1 cellular context compared by ENCODE assay signal in the genomic region with DNA sequence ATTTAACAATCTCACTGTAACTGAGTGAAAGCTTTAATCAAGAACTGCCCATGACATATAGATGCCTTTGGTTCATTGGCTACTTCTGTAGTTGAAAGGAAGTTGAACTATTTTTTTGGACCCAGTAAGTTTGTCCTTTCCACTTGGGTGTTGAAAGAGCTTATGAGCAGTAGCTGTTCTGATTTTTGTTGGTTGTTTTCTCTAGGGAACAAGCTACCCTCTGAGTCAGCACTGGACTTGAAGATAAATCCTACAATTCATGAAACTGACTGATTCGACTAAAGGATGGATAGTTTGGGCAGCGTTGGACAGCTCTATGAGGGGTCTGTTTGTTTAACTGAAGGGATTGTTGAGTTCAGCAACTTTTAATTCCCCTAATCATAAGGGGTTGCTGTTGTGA.
TF ChIP-seq lines count a peak whose summit lies in the region.

No MANE protein-coding gene starts in this region.

TF ChIP-seq in WTC11, 78 proteins besides CTCF, POLR2A, EP300 and RAD21 (continued from another document):
- TF ChIP-seq, protein P1, sequence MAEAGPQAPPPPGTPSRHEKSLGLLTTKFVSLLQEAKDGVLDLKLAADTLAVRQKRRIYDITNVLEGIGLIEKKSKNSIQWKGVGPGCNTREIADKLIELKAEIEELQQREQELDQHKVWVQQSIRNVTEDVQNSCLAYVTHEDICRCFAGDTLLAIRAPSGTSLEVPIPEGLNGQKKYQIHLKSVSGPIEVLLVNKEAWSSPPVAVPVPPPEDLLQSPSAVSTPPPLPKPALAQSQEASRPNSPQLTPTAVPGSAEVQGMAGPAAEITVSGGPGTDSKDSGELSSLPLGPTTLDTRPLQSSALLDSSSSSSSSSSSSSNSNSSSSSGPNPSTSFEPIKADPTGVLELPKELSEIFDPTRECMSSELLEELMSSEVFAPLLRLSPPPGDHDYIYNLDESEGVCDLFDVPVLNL (CRISPR knock-in tag; IDR thresholded peaks at IDR 0.05; ENCODE audit: borderline replicate concordance, low read depth) = no peak
- TF ChIP-seq ZNF263 (CRISPR knock-in tag; IDR thresholded peaks at IDR 0.05; ENCODE audit: low read depth) (no peak), ZNF232 (CRISPR knock-in tag; IDR thresholded peaks at IDR 0.05) (no peak), RELA (CRISPR knock-in tag; IDR thresholded peaks at IDR 0.05; ENCODE audit: borderline replicate concordance) (no peak), TEAD1 (CRISPR knock-in tag; IDR thresholded peaks at IDR 0.05) (no peak), GRHL2 (CRISPR knock-in tag; IDR thresholded peaks at IDR 0.05; ENCODE audit: insufficient replicate concordance, severe bottlenecking) (no peak), SMAD3 (CRISPR knock-in tag; IDR thresholded peaks at IDR 0.05; ENCODE audit: borderline replicate concordance) (no peak), TP53 (CRISPR knock-in tag; IDR thresholded peaks at IDR 0.05) (no peak), FOXP1 (CRISPR knock-in tag; IDR thresholded peaks at IDR 0.05; ENCODE audit: borderline replicate concordance) (no peak), MXD4 (CRISPR knock-in tag; IDR thresholded peaks at IDR 0.05; ENCODE audit: borderline replicate concordance) (no peak)
- TF ChIP-seq, protein P2, sequence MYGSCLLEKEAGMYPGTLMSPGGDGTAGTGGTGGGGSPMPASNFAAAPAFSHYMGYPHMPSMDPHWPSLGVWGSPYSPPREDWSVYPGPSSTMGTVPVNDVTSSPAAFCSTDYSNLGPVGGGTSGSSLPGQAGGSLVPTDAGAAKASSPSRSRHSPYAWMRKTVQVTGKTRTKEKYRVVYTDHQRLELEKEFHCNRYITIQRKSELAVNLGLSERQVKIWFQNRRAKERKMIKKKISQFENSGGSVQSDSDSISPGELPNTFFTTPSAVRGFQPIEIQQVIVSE (CRISPR knock-in tag; IDR thresholded peaks at IDR 0.05; ENCODE audit: borderline replicate concordance) = no peak
- TF ChIP-seq, protein P3, sequence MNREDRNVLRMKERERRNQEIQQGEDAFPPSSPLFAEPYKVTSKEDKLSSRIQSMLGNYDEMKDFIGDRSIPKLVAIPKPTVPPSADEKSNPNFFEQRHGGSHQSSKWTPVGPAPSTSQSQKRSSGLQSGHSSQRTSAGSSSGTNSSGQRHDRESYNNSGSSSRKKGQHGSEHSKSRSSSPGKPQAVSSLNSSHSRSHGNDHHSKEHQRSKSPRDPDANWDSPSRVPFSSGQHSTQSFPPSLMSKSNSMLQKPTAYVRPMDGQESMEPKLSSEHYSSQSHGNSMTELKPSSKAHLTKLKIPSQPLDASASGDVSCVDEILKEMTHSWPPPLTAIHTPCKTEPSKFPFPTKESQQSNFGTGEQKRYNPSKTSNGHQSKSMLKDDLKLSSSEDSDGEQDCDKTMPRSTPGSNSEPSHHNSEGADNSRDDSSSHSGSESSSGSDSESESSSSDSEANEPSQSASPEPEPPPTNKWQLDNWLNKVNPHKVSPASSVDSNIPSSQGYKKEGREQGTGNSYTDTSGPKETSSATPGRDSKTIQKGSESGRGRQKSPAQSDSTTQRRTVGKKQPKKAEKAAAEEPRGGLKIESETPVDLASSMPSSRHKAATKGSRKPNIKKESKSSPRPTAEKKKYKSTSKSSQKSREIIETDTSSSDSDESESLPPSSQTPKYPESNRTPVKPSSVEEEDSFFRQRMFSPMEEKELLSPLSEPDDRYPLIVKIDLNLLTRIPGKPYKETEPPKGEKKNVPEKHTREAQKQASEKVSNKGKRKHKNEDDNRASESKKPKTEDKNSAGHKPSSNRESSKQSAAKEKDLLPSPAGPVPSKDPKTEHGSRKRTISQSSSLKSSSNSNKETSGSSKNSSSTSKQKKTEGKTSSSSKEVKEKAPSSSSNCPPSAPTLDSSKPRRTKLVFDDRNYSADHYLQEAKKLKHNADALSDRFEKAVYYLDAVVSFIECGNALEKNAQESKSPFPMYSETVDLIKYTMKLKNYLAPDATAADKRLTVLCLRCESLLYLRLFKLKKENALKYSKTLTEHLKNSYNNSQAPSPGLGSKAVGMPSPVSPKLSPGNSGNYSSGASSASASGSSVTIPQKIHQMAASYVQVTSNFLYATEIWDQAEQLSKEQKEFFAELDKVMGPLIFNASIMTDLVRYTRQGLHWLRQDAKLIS (CRISPR knock-in tag; IDR thresholded peaks at IDR 0.05; ENCODE audit: borderline replicate concordance) = no peak
- TF ChIP-seq, protein P4, sequence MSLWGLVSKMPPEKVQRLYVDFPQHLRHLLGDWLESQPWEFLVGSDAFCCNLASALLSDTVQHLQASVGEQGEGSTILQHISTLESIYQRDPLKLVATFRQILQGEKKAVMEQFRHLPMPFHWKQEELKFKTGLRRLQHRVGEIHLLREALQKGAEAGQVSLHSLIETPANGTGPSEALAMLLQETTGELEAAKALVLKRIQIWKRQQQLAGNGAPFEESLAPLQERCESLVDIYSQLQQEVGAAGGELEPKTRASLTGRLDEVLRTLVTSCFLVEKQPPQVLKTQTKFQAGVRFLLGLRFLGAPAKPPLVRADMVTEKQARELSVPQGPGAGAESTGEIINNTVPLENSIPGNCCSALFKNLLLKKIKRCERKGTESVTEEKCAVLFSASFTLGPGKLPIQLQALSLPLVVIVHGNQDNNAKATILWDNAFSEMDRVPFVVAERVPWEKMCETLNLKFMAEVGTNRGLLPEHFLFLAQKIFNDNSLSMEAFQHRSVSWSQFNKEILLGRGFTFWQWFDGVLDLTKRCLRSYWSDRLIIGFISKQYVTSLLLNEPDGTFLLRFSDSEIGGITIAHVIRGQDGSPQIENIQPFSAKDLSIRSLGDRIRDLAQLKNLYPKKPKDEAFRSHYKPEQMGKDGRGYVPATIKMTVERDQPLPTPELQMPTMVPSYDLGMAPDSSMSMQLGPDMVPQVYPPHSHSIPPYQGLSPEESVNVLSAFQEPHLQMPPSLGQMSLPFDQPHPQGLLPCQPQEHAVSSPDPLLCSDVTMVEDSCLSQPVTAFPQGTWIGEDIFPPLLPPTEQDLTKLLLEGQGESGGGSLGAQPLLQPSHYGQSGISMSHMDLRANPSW (CRISPR knock-in tag; conservative IDR thresholded peaks at IDR 0.05; ENCODE audit: low read depth) = no peak
- TF ChIP-seq, protein P5, sequence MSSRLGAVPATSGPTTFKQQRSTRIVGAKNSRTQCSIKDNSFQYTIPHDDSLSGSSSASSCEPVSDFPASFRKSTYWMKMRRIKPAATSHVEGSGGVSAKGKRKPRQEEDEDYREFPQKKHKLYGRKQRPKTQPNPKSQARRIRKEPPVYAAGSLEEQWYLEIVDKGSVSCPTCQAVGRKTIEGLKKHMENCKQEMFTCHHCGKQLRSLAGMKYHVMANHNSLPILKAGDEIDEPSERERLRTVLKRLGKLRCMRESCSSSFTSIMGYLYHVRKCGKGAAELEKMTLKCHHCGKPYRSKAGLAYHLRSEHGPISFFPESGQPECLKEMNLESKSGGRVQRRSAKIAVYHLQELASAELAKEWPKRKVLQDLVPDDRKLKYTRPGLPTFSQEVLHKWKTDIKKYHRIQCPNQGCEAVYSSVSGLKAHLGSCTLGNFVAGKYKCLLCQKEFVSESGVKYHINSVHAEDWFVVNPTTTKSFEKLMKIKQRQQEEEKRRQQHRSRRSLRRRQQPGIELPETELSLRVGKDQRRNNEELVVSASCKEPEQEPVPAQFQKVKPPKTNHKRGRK (CRISPR knock-in tag; IDR thresholded peaks at IDR 0.05; ENCODE audit: borderline replicate concordance) = no peak
- TF ChIP-seq, protein P6, sequence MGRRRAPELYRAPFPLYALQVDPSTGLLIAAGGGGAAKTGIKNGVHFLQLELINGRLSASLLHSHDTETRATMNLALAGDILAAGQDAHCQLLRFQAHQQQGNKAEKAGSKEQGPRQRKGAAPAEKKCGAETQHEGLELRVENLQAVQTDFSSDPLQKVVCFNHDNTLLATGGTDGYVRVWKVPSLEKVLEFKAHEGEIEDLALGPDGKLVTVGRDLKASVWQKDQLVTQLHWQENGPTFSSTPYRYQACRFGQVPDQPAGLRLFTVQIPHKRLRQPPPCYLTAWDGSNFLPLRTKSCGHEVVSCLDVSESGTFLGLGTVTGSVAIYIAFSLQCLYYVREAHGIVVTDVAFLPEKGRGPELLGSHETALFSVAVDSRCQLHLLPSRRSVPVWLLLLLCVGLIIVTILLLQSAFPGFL (CRISPR knock-in tag; IDR thresholded peaks at IDR 0.05; ENCODE audit: borderline replicate concordance) = no peak
- TF ChIP-seq, protein P7, sequence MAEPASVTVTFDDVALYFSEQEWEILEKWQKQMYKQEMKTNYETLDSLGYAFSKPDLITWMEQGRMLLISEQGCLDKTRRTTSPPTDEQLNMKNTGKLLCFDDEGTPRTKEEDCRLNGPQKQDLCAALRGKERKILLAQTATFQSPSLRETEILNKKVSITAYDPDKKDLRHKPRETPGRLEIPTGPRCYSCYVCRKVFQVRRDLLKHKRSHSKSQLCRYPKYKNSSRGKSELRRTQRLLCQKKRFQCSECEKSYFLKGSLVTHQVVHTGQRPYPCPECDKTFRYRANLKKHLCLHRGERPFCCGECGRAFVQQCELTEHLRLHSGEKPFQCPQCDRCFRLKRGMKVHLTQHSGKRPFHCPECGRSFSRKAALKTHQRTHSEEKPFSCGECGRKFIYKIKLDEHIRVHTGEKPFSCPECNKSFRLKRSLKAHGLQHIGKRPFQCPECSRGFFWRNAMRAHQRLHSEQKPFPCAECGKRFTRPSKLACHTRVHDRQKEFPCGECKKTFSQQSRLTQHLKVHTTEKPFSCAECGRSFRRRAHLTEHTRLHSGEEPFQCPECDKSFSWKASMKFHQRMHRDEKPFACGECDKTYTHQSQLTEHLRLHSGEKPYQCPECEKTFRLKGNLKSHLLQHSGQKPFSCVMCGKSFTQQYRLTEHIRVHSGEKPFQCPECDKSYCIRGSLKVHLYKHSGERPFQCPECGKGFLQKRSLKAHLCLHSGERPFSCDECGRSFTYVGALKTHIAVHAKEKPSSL (CRISPR knock-in tag; conservative IDR thresholded peaks at IDR 0.05) = no peak
TF ChIP-seq in WTC11: peak in this region for 0.
